Comparison of ENCODE assay signal across 15 cellular contexts in genomic region chr7:149220534-149220933, GRCh38. TPM values are rescaled to one million over a fixed set of nuclear protein-coding genes. Genes with fewer than 3 reads are reported as not detected.
DNase-seq lines count a peak whose midpoint lies in the region; ATAC-seq and TF ChIP-seq lines count a peak whose summit lies in the region.
"Had no signal": no experiment of that assay in that cellular context is flagged by ENCODE, and none has a peak within 500 bp of the region (broad histone marks: within the 10 kb centered on the region; RNA-seq: fewer than 3 reads in every experiment).

No MANE protein-coding gene starts in this region.

- ATAC-seq in HG02840 (IDR thresholded peaks at IDR 0.05; ENCODE audit: low FRiP score, unreplicated experiment), result no peak
- no peak for ATAC-seq in sciatic nerve
- ATAC-seq in HG03442 (IDR thresholded peaks at IDR 0.05; ENCODE audit: unreplicated experiment), result no peak
- ATAC-seq: GM12878 had no signal

- H3K27me3 ChIP-seq in mammary epithelial cell (ENCODE audit: insufficient read depth, low read length), result no peaks in the 10 kb centered on the region
- H3K27me3 ChIP-seq: SJCRH30 had no signal

- no peak overlapping the region for H3K4me3 ChIP-seq in mammary epithelial cell (replicated peaks in 1 of 3; ENCODE audit: insufficient read depth in 1 of 3, low read depth in 2 of 3, low read length in 3 of 3)
- H3K4me3 ChIP-seq: GM12878, SJCRH30 had no signal

- H3K4me1 ChIP-seq in mammary epithelial cell (ENCODE audit: insufficient read depth, low read length), result peaks cover 8% of the 10 kb centered on the region
- H3K4me1 ChIP-seq: SJCRH30 had no signal

- no peak for TF ChIP-seq CTCF in AG09319 (IDR thresholded peaks at IDR 0.05; ENCODE audit: low read depth, low read length)
- TF ChIP-seq CTCF in mammary epithelial cell (conservative IDR thresholded peaks at IDR 0.05 in 1 of 2, IDR thresholded peaks at IDR 0.05 in 1 of 2; ENCODE audit: extremely low read depth in 1 of 2, insufficient read depth in 1 of 2, low read depth in 1 of 2, low read length in 2 of 2), result no peak

- WGBS in mammary epithelial cell (ENCODE audit: low coverage, missing lambda C conversion rate), result 55% methylated on average over 5 of the region's 6 CpGs

- intact Hi-C loops in mammary epithelial cell (cut with micrococcal nuclease), result no loop called here
- intact Hi-C loops in sciatic nerve (cut with DNase I), result no loop called here

- H4K20me1 ChIP-seq in mammary epithelial cell (ENCODE audit: insufficient read depth, low read length), result no peaks in the 10 kb centered on the region

- H3K27ac ChIP-seq in mammary epithelial cell (ENCODE audit: insufficient read depth, low read depth, low read length) (no peak overlapping the region), caudate nucleus (ENCODE audit: low read depth, low read length) (no peak overlapping the region)
- H3K27ac ChIP-seq: SJCRH30 had no signal

- no TSS peak for BruUV-seq in mammary epithelial cell (replicated peaks; lab: Mats Ljungman, UMichigan)

- H3K79me2 ChIP-seq in mammary epithelial cell (ENCODE audit: insufficient read depth, low read length), result peaks cover 6% of the 10 kb centered on the region

- dilution Hi-C loops in mammary epithelial cell (cut with HindIII; ENCODE audit: low sequenced_read_pairs), result no loop called here

- CTCF ChIA-PET in mammary epithelial cell (lab: Charles Lee; ENCODE audit: low non-redundant PET), result interaction anchor here (0.6 kb wide), 1 partner anchor 23 kb away, joined by 4 read pairs; no protein-coding TSS in a partner anchor

- DNase-seq in AG09319 (ENCODE audit: extremely low read depth, low read depth) (peak; percentile 30), HPDE6-E6E7 (ENCODE audit: extremely low spot score) (peak; percentile 70), mammary epithelial cell (peak; percentile 45), islet precursor cell (peak; percentile 80), caudate nucleus (lab: John Stamatoyannopoulos, UW) (no peak), sciatic nerve (ENCODE audit: low spot score) (no peak)
- DNase-seq: activated CD4-positive, alpha-beta memory T cell treated with anti-CD3 and anti-CD28 coated beads for 36 hours; effector CD4-positive, alpha-beta T cell; glutamatergic neuron; NCI-H2171; substantia nigra had no signal

- peaks cover 21% of the 10 kb centered on the region for H3K36me3 ChIP-seq in mammary epithelial cell (ENCODE audit: insufficient read depth, low read length)

- no peak overlapping the region for H3K4me2 ChIP-seq in mammary epithelial cell (ENCODE audit: insufficient read depth, low read depth, low read length)

- in situ Hi-C loops in mammary epithelial cell (cut with MboI; ENCODE audit: low sequenced_read_pairs in 2 of 2), result no loop called here

- H3K9me3 ChIP-seq in mammary epithelial cell (replicated peaks; ENCODE audit: insufficient read depth, low read length), result no peaks in the 10 kb centered on the region
- H3K9me3 ChIP-seq: SJCRH30 had no signal

- no peak overlapping the region for H3K9ac ChIP-seq in mammary epithelial cell (ENCODE audit: insufficient read depth, low read length)

- no peak overlapping the region for H2AFZ ChIP-seq in mammary epithelial cell (ENCODE audit: low read depth, low read length)

RNA-seq across cellular contexts. Expression of gene ZNF212, which starts 18.9 kb away (rescaled TPM):
- total RNA-seq in mammary epithelial cell (10 to 100 TPM in 1 of 2 donors, 1 to 10 TPM in 1; 9.2 to 11.1 TPM), sciatic nerve (13.2 TPM)
- 5.4 TPM for polyA plus RNA-seq in mammary epithelial cell
- polyA minus RNA-seq in mammary epithelial cell, result 14.1 TPM

RNA-seq across cellular contexts. Expression of gene ZNF282, which starts 25.2 kb away (rescaled TPM):
- total RNA-seq in mammary epithelial cell, result 10 to 100 TPM; 38.0 to 44.9 TPM
- polyA plus RNA-seq in mammary epithelial cell, result 13.9 TPM
- polyA minus RNA-seq in mammary epithelial cell, result 23.8 TPM
- total RNA-seq in sciatic nerve, result 27.2 TPM

RNA-seq across cellular contexts. Expression of gene ZNF783, which starts 41.5 kb away (rescaled TPM):
- total RNA-seq in mammary epithelial cell, result 10 to 100 TPM; 11.7 to 14.5 TPM
- 4.2 TPM for polyA plus RNA-seq in mammary epithelial cell
- polyA minus RNA-seq in mammary epithelial cell, result 8.5 TPM
- total RNA-seq in sciatic nerve, result 32.1 TPM

Comparison
In these comparisons a context has a peak if more than half of its experiments do, and no peak if none do; other contexts are left out.
1. DNase-seq: peak in AG09319 (single experiment), HPDE6-E6E7 (single experiment), mammary epithelial cell (single experiment) and islet precursor cell (single experiment); none in caudate nucleus (0 of 61) and sciatic nerve (single experiment).